ENCODE assay signal across 7 cellular contexts in the genomic region with DNA sequence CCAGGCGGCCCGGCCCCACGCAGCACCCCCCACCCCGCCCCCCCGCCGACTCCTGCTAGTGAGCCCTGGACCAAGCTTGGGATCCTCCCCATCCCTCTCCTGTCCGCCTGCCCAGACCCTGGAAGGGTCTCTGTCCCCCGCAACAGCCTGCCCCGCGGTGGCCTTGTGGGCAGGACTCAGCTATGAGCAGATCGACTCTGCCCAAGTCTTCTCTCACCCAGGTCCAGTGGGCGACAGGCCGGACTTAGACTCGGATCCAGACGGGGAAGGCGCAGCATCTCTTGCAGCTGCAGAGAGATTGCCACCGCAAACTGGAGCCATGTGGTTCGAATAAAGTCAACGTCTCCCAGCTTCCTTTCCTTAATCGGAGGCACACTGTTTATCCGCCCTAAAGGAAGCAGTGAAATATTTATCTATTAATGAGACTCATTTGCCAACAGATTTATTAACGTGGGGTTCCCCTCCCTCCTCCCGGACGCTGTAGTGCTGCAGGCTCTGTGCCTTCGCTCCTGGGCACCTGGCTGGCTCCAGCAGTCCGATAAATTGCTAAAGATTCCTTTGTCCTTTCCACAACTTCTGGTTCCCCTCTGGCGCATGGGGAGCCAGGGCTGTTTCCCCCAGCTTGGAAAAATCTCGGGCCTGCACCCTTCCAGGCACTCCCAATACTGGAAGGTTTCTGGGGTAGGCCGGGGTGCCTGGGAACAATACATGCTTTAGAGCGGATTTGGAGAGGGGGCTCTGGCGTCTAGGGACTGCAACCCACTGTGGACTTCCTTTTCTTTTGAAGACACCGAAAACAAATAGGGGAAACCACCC. TPM values are rescaled to one million over a fixed set of nuclear protein-coding genes. Genes with fewer than 3 reads are reported as not detected.
DNase-seq lines count a peak whose midpoint lies in the region; TF ChIP-seq lines count a peak whose summit lies in the region.
"Had no signal": no experiment of that assay in that cellular context is flagged by ENCODE, and none has a peak within 500 bp of the region (broad histone marks: within the 10 kb centered on the region; RNA-seq: fewer than 3 reads in every experiment).

No MANE protein-coding gene starts in this region.

- no peaks in the 10 kb centered on the region for H3K36me3 ChIP-seq in esophagus squamous epithelium
- H3K36me3 ChIP-seq in subcutaneous abdominal adipose tissue (ENCODE audit: control insufficient read depth in 5 of 5, insufficient read depth in 5 of 5, low read length in 5 of 5) = no peaks in the 10 kb centered on the region

- peak overlapping the region in 3 of 5 donors; percentile 21 to 41 (median 27) for H3K9ac ChIP-seq in subcutaneous abdominal adipose tissue (ENCODE audit: low read length in 5 of 5)

- H3K27me3 ChIP-seq in esophagus squamous epithelium = peaks cover 18 to 99% (median 68%) of the 10 kb centered on the region in 4 donors
- peaks cover 0 to 21% (median 0%) of the 10 kb centered on the region in 5 donors for H3K27me3 ChIP-seq in subcutaneous abdominal adipose tissue (ENCODE audit: control insufficient read depth in 5 of 5, insufficient read depth in 4 of 5, low read length in 5 of 5)

- H3K36me3 Mint-ChIP-seq in T-helper 2 cell treated with Interferon-gamma antibody and Interleukin-4, amounts not matched to agents 5 μg/mL and 100 μg/mL, for 36 hours (ENCODE audit: low read depth) = no peaks in the 10 kb centered on the region

- DNase-seq in T-helper 2 cell treated with Interferon-gamma antibody and Interleukin-4, amounts not matched to agents 5 μg/mL and 100 μg/mL, for 36 hours (ENCODE audit: low spot score) = no peak
- no peak for DNase-seq in T-helper 2 cell
- DNase-seq in esophagus squamous epithelium (lab: John Stamatoyannopoulos, UW) = no peak
- DNase-seq in medulla oblongata (ENCODE audit: extremely low spot score) = no peak
- no peak for DNase-seq in NCI-H1436 treated with DMSO at 0.1 percent for 48 hours (lab: John Stamatoyannopoulos, UW)
- DNase-seq: GOT3 had no signal

- intact Hi-C loops in esophagus squamous epithelium (cut with DNase I) = no loop called here

- H3K9me3 Mint-ChIP-seq in T-helper 2 cell treated with Interferon-gamma antibody and Interleukin-4, amounts not matched to agents 5 μg/mL and 100 μg/mL, for 36 hours = no peaks in the 10 kb centered on the region

- H3K27ac Mint-ChIP-seq in T-helper 2 cell treated with Interferon-gamma antibody and Interleukin-4, amounts not matched to agents 5 μg/mL and 100 μg/mL, for 36 hours = peak overlapping the region; percentile 49

- no peak for TF ChIP-seq CTCF in esophagus squamous epithelium (IDR thresholded peaks at IDR 0.05)

- peak overlapping the region; percentile 18 for H3K4me3 Mint-ChIP-seq in T-helper 2 cell treated with Interferon-gamma antibody and Interleukin-4, amounts not matched to agents 5 μg/mL and 100 μg/mL, for 36 hours

- H3K9me3 ChIP-seq in esophagus squamous epithelium (no peaks in the 10 kb centered on the region), subcutaneous abdominal adipose tissue (ENCODE audit: control insufficient read depth in 5 of 5, low read length in 5 of 5) (no peaks in the 10 kb centered on the region)

- 35 to 42% methylated on average over 17 to 19 of the region's 32 CpGs for WGBS in esophagus squamous epithelium, 2 donors

- H3K27me3 Mint-ChIP-seq in T-helper 2 cell treated with Interferon-gamma antibody and Interleukin-4, amounts not matched to agents 5 μg/mL and 100 μg/mL, for 36 hours (ENCODE audit: low read depth) = peaks cover 84% of the 10 kb centered on the region

- H3K4me1 ChIP-seq in esophagus squamous epithelium (peaks cover 32 to 77% (median 33%) of the 10 kb centered on the region in 3 donors), subcutaneous abdominal adipose tissue (ENCODE audit: control insufficient read depth in 5 of 5, insufficient read depth in 5 of 5, low read length in 5 of 5) (peaks cover 2 to 64% (median 61%) of the 10 kb centered on the region in 5 donors)

- H3K27ac ChIP-seq in esophagus squamous epithelium (peak overlapping the region in 2 of 4 donors; percentile 66 to 71), subcutaneous abdominal adipose tissue (ENCODE audit: low read depth, low read length) (no peak overlapping the region)

- H3K4me3 ChIP-seq in esophagus squamous epithelium = peak overlapping the region; percentile 28 to 65 (median 44)
- peak overlapping the region; percentile 45 to 92 (median 82) for H3K4me3 ChIP-seq in subcutaneous abdominal adipose tissue (ENCODE audit: low read depth in 1 of 5, low read length in 5 of 5)

- peaks cover 13% of the 10 kb centered on the region for H3K4me1 Mint-ChIP-seq in T-helper 2 cell treated with Interferon-gamma antibody and Interleukin-4, amounts not matched to agents 5 μg/mL and 100 μg/mL, for 36 hours (ENCODE audit: low read depth)

- TF ChIP-seq POLR2A in esophagus squamous epithelium (IDR thresholded peaks at IDR 0.05) = no peak

RNA-seq across cellular contexts. Expression of a gene that starts 0.6 kb away (rescaled TPM):
- total RNA-seq in esophagus squamous epithelium = under 1 TPM; 0.23 to 0.76 (median 0.48) TPM

RNA-seq across cellular contexts. Expression of a gene that starts 4.7 kb away (rescaled TPM):
- total RNA-seq in esophagus squamous epithelium = 1 to 10 TPM; 3.6 to 8.7 (median 6.6) TPM

RNA-seq across cellular contexts. Expression of a gene that starts 8.2 kb away (rescaled TPM):
- 1 to 10 TPM in 1 of 4 donors, under 1 TPM in 1, not detected in 2; 0.57 to 1.1 TPM for total RNA-seq in esophagus squamous epithelium

RNA-seq across cellular contexts. Expression of a gene that starts 9.5 kb away (rescaled TPM):
- total RNA-seq in esophagus squamous epithelium = 1 to 10 TPM in 1 of 4 donors, under 1 TPM in 1, not detected in 2; 0.26 to 1.3 TPM

RNA-seq across cellular contexts. Expression of a gene that starts 13.6 kb away (rescaled TPM):
- 1 to 10 TPM; 3.6 to 8.2 (median 6.8) TPM for total RNA-seq in esophagus squamous epithelium
